In genomic region chr1:155729031-155729898, GRCh38 we compare ENCODE assay signal across 8 cellular contexts. TPM values are rescaled to one million over a fixed set of nuclear protein-coding genes. Genes with fewer than 3 reads are reported as not detected.
DNase-seq lines count a peak whose midpoint lies in the region; ATAC-seq and TF ChIP-seq lines count a peak whose summit lies in the region.

No MANE protein-coding gene starts in this region.

- DNase-seq in NCI-H1436 (lab: John Stamatoyannopoulos, UW) (peak; percentile 17), NCI-H1436 treated with DMSO at 0.1 percent for 48 hours (lab: John Stamatoyannopoulos, UW) (no peak), SK-MEL-5 (ENCODE audit: low read depth, low spot score) (peak; percentile 90), cardiac fibroblast (ENCODE audit: low read depth in 2 of 2) (peak; percentile 78 to 81), left colon (peak; percentile 35 to 44), stromal cell of bone marrow (ENCODE audit: low read depth) (peak; percentile 61)
- DNase-seq in Jurkat, Clone E6-1 (ENCODE audit: low read depth, low spot score) = peak; percentile 25

- peak; percentile 79 for TF ChIP-seq CTCF in cardiac fibroblast (IDR thresholded peaks at IDR 0.05; ENCODE audit: low read depth, low read length)

- intact Hi-C loops in left colon (cut with DNase I, micrococcal nuclease) = no loop called here

- no peak overlapping the region for H3K4me3 ChIP-seq in Jurkat, Clone E6-1 (ENCODE audit: low read length)
- no peak overlapping the region for H3K4me3 ChIP-seq in cardiac fibroblast (replicated peaks in 1 of 2; ENCODE audit: low read depth in 2 of 2, low read length in 2 of 2)

- ATAC-seq in left colon (peak; percentile 90), HG03039 (IDR thresholded peaks at IDR 0.05; ENCODE audit: unreplicated experiment) (no peak)

- in situ Hi-C loops in SK-MEL-5 (cut with HindIII; ENCODE audit: low pct_unique_long_range_greater_than_20kb, low sequenced_read_pairs) = no loop called here

RNA-seq across cellular contexts. Expression of gene DAP3, which starts 40.4 kb away (rescaled TPM):
- polyA plus RNA-seq in Jurkat, Clone E6-1 (2012; ENCODE audit: insufficient read depth, insufficient read length) = 302 TPM
- total RNA-seq in SK-MEL-5 (2014; rRNA removed; shearing (Covaris generic)) = 71.9 and 75.6 TPM in 2 replicates
- 143 and 146 TPM in 2 replicates for polyA plus RNA-seq in SK-MEL-5 (2015; cell fraction: cytosol; rRNA removed)
- polyA plus RNA-seq in SK-MEL-5 (2015; cell fraction: nucleus; rRNA removed) = 278 and 476 TPM in 2 replicates
- 10 to 100 TPM; 67.2 to 84.3 TPM for total RNA-seq in left colon

RNA-seq across cellular contexts. Expression of gene YY1AP1, which starts 40.7 kb away (rescaled TPM):
- 48.2 TPM for polyA plus RNA-seq in Jurkat, Clone E6-1 (2012; ENCODE audit: insufficient read depth, insufficient read length)
- 24.9 and 26.2 TPM in 2 replicates for total RNA-seq in SK-MEL-5 (2014; rRNA removed; shearing (Covaris generic))
- polyA plus RNA-seq in SK-MEL-5 (2015; cell fraction: cytosol; rRNA removed) = 47.2 and 61.8 TPM in 2 replicates
- 71.7 and 105 TPM in 2 replicates for polyA plus RNA-seq in SK-MEL-5 (2015; cell fraction: nucleus; rRNA removed)
- total RNA-seq in left colon = 10 to 100 TPM; 52.4 to 61.7 TPM
